Comparison of ENCODE assay signal across 15 cellular contexts in genomic region chr7:91280180-91280579, GRCh38. TPM values are rescaled to one million over a fixed set of nuclear protein-coding genes. Genes with fewer than 3 reads are reported as not detected.
DNase-seq lines count a peak whose midpoint lies in the region; ATAC-seq, FAIRE-seq and TF ChIP-seq lines count a peak whose summit lies in the region.
"Had no signal": no experiment of that assay in that cellular context is flagged by ENCODE, and none has a peak within 500 bp of the region (broad histone marks: within the 10 kb centered on the region; RNA-seq: fewer than 3 reads in every experiment).

No MANE protein-coding gene starts in this region.

- H3K36me3 Mint-ChIP-seq in glutamatergic neuron (ENCODE audit: unreplicated experiment) = no peaks in the 10 kb centered on the region
- no peaks in the 10 kb centered on the region for H3K36me3 Mint-ChIP-seq in activated T-helper 2 cell treated with anti-CD3 and anti-CD28 coated beads, Interferon-gamma antibody, Interleukin-2, Interleukin-4, amounts not matched to agents 10 μg/mL and 5 μg/mL and 100 μg/mL, durations not matched to agents 14 hours and 24 hours and 36 hours (ENCODE audit: low read depth)
- H3K36me3 Mint-ChIP-seq: activated naive CD8-positive, alpha-beta T cell treated with anti-CD3 and anti-CD28 coated beads for 36 hours had no signal

- intact Hi-C loops in activated T-helper 2 cell treated with anti-CD3 and anti-CD28 coated beads, Interferon-gamma antibody, Interleukin-2, Interleukin-4, amounts not matched to agents 10 μg/mL and 5 μg/mL and 100 μg/mL, durations not matched to agents 14 hours and 24 hours and 36 hours (cut with micrococcal nuclease) = no loop called here

- H3K4me3 Mint-ChIP-seq in glutamatergic neuron (ENCODE audit: unreplicated experiment) = no peak overlapping the region
- H3K4me3 Mint-ChIP-seq in activated T-helper 2 cell treated with anti-CD3 and anti-CD28 coated beads, Interferon-gamma antibody, Interleukin-2, Interleukin-4, amounts not matched to agents 10 μg/mL and 5 μg/mL and 100 μg/mL, durations not matched to agents 14 hours and 24 hours and 36 hours (ENCODE audit: low read depth) = no peak overlapping the region
- H3K4me3 Mint-ChIP-seq: activated naive CD8-positive, alpha-beta T cell treated with anti-CD3 and anti-CD28 coated beads for 36 hours had no signal

- peaks cover 11% of the 10 kb centered on the region for H3K4me1 Mint-ChIP-seq in glutamatergic neuron (ENCODE audit: low read depth, unreplicated experiment)
- H3K4me1 Mint-ChIP-seq in activated T-helper 2 cell treated with anti-CD3 and anti-CD28 coated beads, Interferon-gamma antibody, Interleukin-2, Interleukin-4, amounts not matched to agents 10 μg/mL and 5 μg/mL and 100 μg/mL, durations not matched to agents 14 hours and 24 hours and 36 hours (ENCODE audit: low read depth) = no peaks in the 10 kb centered on the region
- H3K4me1 Mint-ChIP-seq: activated naive CD8-positive, alpha-beta T cell treated with anti-CD3 and anti-CD28 coated beads for 36 hours had no signal

- ATAC-seq in GM18502 (IDR thresholded peaks at IDR 0.05; ENCODE audit: poor library complexity, unreplicated experiment) (peak; percentile 70), GM21717 (IDR thresholded peaks at IDR 0.05; ENCODE audit: unreplicated experiment) (peak; percentile 57), HG03520 (IDR thresholded peaks at IDR 0.05; ENCODE audit: unreplicated experiment) (peak; percentile 37)
- ATAC-seq: Panc1 had no signal

- peaks cover 2% of the 10 kb centered on the region for H3K27me3 Mint-ChIP-seq in glutamatergic neuron (ENCODE audit: unreplicated experiment)
- peaks cover 25% of the 10 kb centered on the region for H3K27me3 Mint-ChIP-seq in activated T-helper 2 cell treated with anti-CD3 and anti-CD28 coated beads, Interferon-gamma antibody, Interleukin-2, Interleukin-4, amounts not matched to agents 10 μg/mL and 5 μg/mL and 100 μg/mL, durations not matched to agents 14 hours and 24 hours and 36 hours (ENCODE audit: low read depth)

- DNase-seq in glutamatergic neuron = peak; percentile 73
- no peak for DNase-seq in activated T-helper 2 cell treated with anti-CD3 and anti-CD28 coated beads, Interferon-gamma antibody, Interleukin-2, Interleukin-4, amounts not matched to agents 10 μg/mL and 5 μg/mL and 100 μg/mL, durations not matched to agents 14 hours and 24 hours and 36 hours (ENCODE audit: low spot score)
- no peak for DNase-seq in activated CD4-positive, alpha-beta T cell treated with anti-CD3 and anti-CD28 coated beads for 1 hour
- no peak for DNase-seq in urothelium cell line (ENCODE audit: low spot score)
- no peak for DNase-seq in stimulated activated CD4-positive, alpha-beta T cell treated with anti-CD3 and anti-CD28 coated beads, Interleukin-2, amount 100 ng/mL, for 48 hours
- DNase-seq: activated naive CD8-positive, alpha-beta T cell treated with anti-CD3 and anti-CD28 coated beads for 36 hours; C1 segment of cervical spinal cord; cerebellar nuclear complex; GDM1; stimulated activated CD4-positive, alpha-beta T cell treated with anti-CD3 and anti-CD28 coated beads, Interleukin-4, amount 100 ng/mL, for 4 hours; stomach had no signal

- no peaks in the 10 kb centered on the region for H3K9me3 Mint-ChIP-seq in glutamatergic neuron (ENCODE audit: unreplicated experiment)
- H3K9me3 Mint-ChIP-seq in activated T-helper 2 cell treated with anti-CD3 and anti-CD28 coated beads, Interferon-gamma antibody, Interleukin-2, Interleukin-4, amounts not matched to agents 10 μg/mL and 5 μg/mL and 100 μg/mL, durations not matched to agents 14 hours and 24 hours and 36 hours = no peaks in the 10 kb centered on the region
- H3K9me3 Mint-ChIP-seq: activated naive CD8-positive, alpha-beta T cell treated with anti-CD3 and anti-CD28 coated beads for 36 hours had no signal

- no peak for FAIRE-seq in urothelium cell line (lab: Jason Lieb, UNC)

- TF ChIP-seq CTCF in glutamatergic neuron (IDR thresholded peaks at IDR 0.05; ENCODE audit: partially characterized antibody, unreplicated experiment) = no peak

- no peak overlapping the region for H3K27ac Mint-ChIP-seq in glutamatergic neuron (ENCODE audit: unreplicated experiment)
- no peak overlapping the region for H3K27ac Mint-ChIP-seq in activated T-helper 2 cell treated with anti-CD3 and anti-CD28 coated beads, Interferon-gamma antibody, Interleukin-2, Interleukin-4, amounts not matched to agents 10 μg/mL and 5 μg/mL and 100 μg/mL, durations not matched to agents 14 hours and 24 hours and 36 hours
- H3K27ac Mint-ChIP-seq: activated naive CD8-positive, alpha-beta T cell treated with anti-CD3 and anti-CD28 coated beads for 36 hours had no signal

RNA-seq across cellular contexts. Expression of gene FZD1, which starts 15.9 kb away (rescaled TPM):
- total RNA-seq in glutamatergic neuron (ENCODE audit: unreplicated experiment) = 4.9 TPM
- 0.80 and 0.84 TPM in 2 replicates for total RNA-seq in activated T-helper 2 cell treated with anti-CD3 and anti-CD28 coated beads, Interferon-gamma antibody, Interleukin-2, Interleukin-4, amounts not matched to agents 10 μg/mL and 5 μg/mL and 100 μg/mL, durations not matched to agents 14 hours and 24 hours and 36 hours
